ENCODE assay signal across 8 cellular contexts in genomic region chr11:48019230-48019584, GRCh38. TPM values are rescaled to one million over a fixed set of nuclear protein-coding genes. Genes with fewer than 3 reads are reported as not detected.
DNase-seq lines count a peak whose midpoint lies in the region; ATAC-seq and TF ChIP-seq lines count a peak whose summit lies in the region.

No MANE protein-coding gene starts in this region.

- H3K27ac Mint-ChIP-seq in activated CD4-positive, alpha-beta memory T cell treated with anti-CD3 and anti-CD28 coated beads for 36 hours = peak overlapping the region; percentile 92
- no peak overlapping the region for H3K27ac Mint-ChIP-seq in Calu3 (ENCODE audit: unreplicated experiment)

- intact Hi-C loops in activated CD4-positive, alpha-beta memory T cell treated with anti-CD3 and anti-CD28 coated beads for 36 hours (cut with micrococcal nuclease) = loop anchor here (1.0 to 5.0 kb wide), 4 partner anchors 13 to 1777 kb away; no protein-coding TSS in a partner anchor
- intact Hi-C loops in aorta (cut with DNase I) = loop anchor here in 1 of 2 donors (10.0 kb wide), 1 partner anchor 46 kb away; no protein-coding TSS in a partner anchor
- intact Hi-C loops in Calu3 (cut with micrococcal nuclease; ENCODE audit: unreplicated experiment) = no loop called here

- H3K36me3 Mint-ChIP-seq in activated CD4-positive, alpha-beta memory T cell treated with anti-CD3 and anti-CD28 coated beads for 36 hours = peaks cover 4% of the 10 kb centered on the region
- H3K36me3 Mint-ChIP-seq in Calu3 (ENCODE audit: insufficient read depth, unreplicated experiment) = no peaks in the 10 kb centered on the region

- POLR2A ChIA-PET in activated CD4-positive, alpha-beta memory T cell treated with anti-CD3 and anti-CD28 coated beads for 36 hours (lab: Charles Lee) = interaction anchor here (1.0 to 9.4 kb wide), 4 partner anchors 12 to 88 kb away, joined by 3 to 117 read pairs (median 6); no protein-coding TSS in a partner anchor

- no peaks in the 10 kb centered on the region for H3K9me3 Mint-ChIP-seq in activated CD4-positive, alpha-beta memory T cell treated with anti-CD3 and anti-CD28 coated beads for 36 hours
- H3K9me3 Mint-ChIP-seq in Calu3 (ENCODE audit: low read depth, unreplicated experiment) = no peaks in the 10 kb centered on the region

- no peaks in the 10 kb centered on the region for H3K27me3 ChIP-seq in lung (ENCODE audit: control insufficient read depth, insufficient read depth)
- no peaks in the 10 kb centered on the region for H3K27me3 ChIP-seq in aorta (ENCODE audit: control insufficient read depth in 1 of 2, insufficient read depth in 2 of 2, low read length in 1 of 2)

- H3K4me1 ChIP-seq in lung (ENCODE audit: control insufficient read depth in 2 of 2, insufficient read depth in 2 of 2, low read length in 2 of 2) = peaks cover 0 to 15% of the 10 kb centered on the region in 2 donors
- H3K4me1 ChIP-seq in aorta (ENCODE audit: control insufficient read depth in 1 of 2, insufficient read depth in 2 of 2, low read length in 2 of 2) = no peaks in the 10 kb centered on the region

- WGBS in lung, 2 donors = 12 to 54% methylated on average over 5 of the region's 5 CpGs
- 37 to 43% methylated on average over 5 of the region's 5 CpGs for WGBS in aorta, 2 donors

- BruUV-seq in Calu3 (replicated peaks; lab: Mats Ljungman, UMichigan) = no TSS peak

- H3K4me3 ChIP-seq in lung = no peak overlapping the region
- H3K4me3 ChIP-seq in aorta (ENCODE audit: low read length in 2 of 2) = no peak overlapping the region

- peak overlapping the region; percentile 51 for H3K4me3 Mint-ChIP-seq in activated CD4-positive, alpha-beta memory T cell treated with anti-CD3 and anti-CD28 coated beads for 36 hours
- H3K4me3 Mint-ChIP-seq in Calu3 (ENCODE audit: low read depth, unreplicated experiment) = no peak overlapping the region

- ATAC-seq in lung (ENCODE audit: insufficient read depth, low FRiP score) = peak; percentile 30
- ATAC-seq in aorta (ENCODE audit: low FRiP score) = peak; percentile 27
- ATAC-seq in HG03342 (IDR thresholded peaks at IDR 0.05; ENCODE audit: unreplicated experiment) = no peak
- no peak for ATAC-seq in GM19023 (IDR thresholded peaks at IDR 0.05; ENCODE audit: unreplicated experiment)

- H3K4me1 Mint-ChIP-seq in activated CD4-positive, alpha-beta memory T cell treated with anti-CD3 and anti-CD28 coated beads for 36 hours (ENCODE audit: low read depth) = peaks cover 81% of the 10 kb centered on the region
- H3K4me1 Mint-ChIP-seq in Calu3 (ENCODE audit: low read depth, unreplicated experiment) = peaks cover 24% of the 10 kb centered on the region

- H3K27me3 Mint-ChIP-seq in activated CD4-positive, alpha-beta memory T cell treated with anti-CD3 and anti-CD28 coated beads for 36 hours = no peaks in the 10 kb centered on the region
- H3K27me3 Mint-ChIP-seq in Calu3 (ENCODE audit: unreplicated experiment) = no peaks in the 10 kb centered on the region

- H3K9me3 ChIP-seq in lung (ENCODE audit: control insufficient read depth in 2 of 2, insufficient read depth in 1 of 2, low read length in 1 of 2) (no peaks in the 10 kb centered on the region), aorta (ENCODE audit: control insufficient read depth, low read length) (no peaks in the 10 kb centered on the region)

- H3K36me3 ChIP-seq in lung (ENCODE audit: control insufficient read depth in 2 of 2, insufficient read depth in 2 of 2, low read length in 2 of 2) (no peaks in the 10 kb centered on the region), aorta (ENCODE audit: control insufficient read depth in 1 of 2, insufficient read depth in 2 of 2, low read length in 1 of 2) (no peaks in the 10 kb centered on the region)

- no peak for TF ChIP-seq CTCF in lung (IDR thresholded peaks at IDR 0.05; ENCODE audit: control extremely low read depth, extremely low read depth)
- no peak for TF ChIP-seq CTCF in Calu3 (IDR thresholded peaks at IDR 0.05; ENCODE audit: unreplicated experiment)

- CTCF ChIA-PET in activated CD4-positive, alpha-beta memory T cell treated with anti-CD3 and anti-CD28 coated beads for 36 hours (lab: Charles Lee) = interaction anchor here (1.0 to 4.4 kb wide), 8 partner anchors 8 to 89 kb away, joined by 3 to 38 read pairs (median 8); no protein-coding TSS in a partner anchor
- CTCF ChIA-PET in Calu3 (lab: Charles Lee) = no interaction called here

- H3K27ac ChIP-seq in lung (ENCODE audit: low read depth in 1 of 2, low read length in 1 of 2) (peak overlapping the region in 1 of 2 donors; percentile 68), aorta (ENCODE audit: low read depth in 1 of 2, low read length in 2 of 2) (no peak overlapping the region)

- peak; percentile 40 for DNase-seq in stimulated activated CD4-positive, alpha-beta T cell treated with anti-CD3 and anti-CD28 coated beads, Interleukin-15, amount 100 ng/mL, for 24 hours
- DNase-seq in stimulated activated CD4-positive, alpha-beta T cell treated with anti-CD3 and anti-CD28 coated beads, Interleukin-2, amount 100 ng/mL, for 24 hours = no peak
- DNase-seq in activated CD4-positive, alpha-beta memory T cell treated with anti-CD3 and anti-CD28 coated beads for 36 hours = peak; percentile 72
- DNase-seq in lung (ENCODE audit: low spot score) (no peak), aorta (no peak), Calu3 (no peak)

RNA-seq across cellular contexts. Expression of gene PTPRJ, which starts 38.8 kb away (rescaled TPM):
- total RNA-seq in activated CD4-positive, alpha-beta memory T cell treated with anti-CD3 and anti-CD28 coated beads for 36 hours = 10 to 100 TPM; 36.3 to 37.0 TPM
- total RNA-seq in lung (10 to 100 TPM; 32.7 to 51.4 TPM), aorta (10 to 100 TPM; 14.3 to 20.1 TPM), Calu3 (2022) (42.9 and 59.4 TPM in 2 replicates)
- polyA plus RNA-seq in lung (10 to 100 TPM in 1 of 2 donors, 1 to 10 TPM in 1; 3.9 to 31.4 TPM), aorta (1 to 10 TPM; 2.0 to 2.8 TPM)

Comparison
In these comparisons a context has a peak if more than half of its experiments do, and no peak if none do; other contexts are left out.
1. DNase-seq: peak in stimulated activated CD4-positive, alpha-beta T cell treated with anti-CD3 and anti-CD28 coated beads, Interleukin-15, amount 100 ng/mL, for 24 hours (single experiment) and activated CD4-positive, alpha-beta memory T cell treated with anti-CD3 and anti-CD28 coated beads for 36 hours (single experiment); none in stimulated activated CD4-positive, alpha-beta T cell treated with anti-CD3 and anti-CD28 coated beads, Interleukin-2, amount 100 ng/mL, for 24 hours (0 of 2), lung (single experiment), aorta (0 of 2) and Calu3 (single experiment).
2. ATAC-seq: peak in lung (single experiment) and aorta (single experiment); none in HG03342 (single experiment) and GM19023 (single experiment).